Comparison of ENCODE assay signal across 8 cellular contexts in the genomic region with DNA sequence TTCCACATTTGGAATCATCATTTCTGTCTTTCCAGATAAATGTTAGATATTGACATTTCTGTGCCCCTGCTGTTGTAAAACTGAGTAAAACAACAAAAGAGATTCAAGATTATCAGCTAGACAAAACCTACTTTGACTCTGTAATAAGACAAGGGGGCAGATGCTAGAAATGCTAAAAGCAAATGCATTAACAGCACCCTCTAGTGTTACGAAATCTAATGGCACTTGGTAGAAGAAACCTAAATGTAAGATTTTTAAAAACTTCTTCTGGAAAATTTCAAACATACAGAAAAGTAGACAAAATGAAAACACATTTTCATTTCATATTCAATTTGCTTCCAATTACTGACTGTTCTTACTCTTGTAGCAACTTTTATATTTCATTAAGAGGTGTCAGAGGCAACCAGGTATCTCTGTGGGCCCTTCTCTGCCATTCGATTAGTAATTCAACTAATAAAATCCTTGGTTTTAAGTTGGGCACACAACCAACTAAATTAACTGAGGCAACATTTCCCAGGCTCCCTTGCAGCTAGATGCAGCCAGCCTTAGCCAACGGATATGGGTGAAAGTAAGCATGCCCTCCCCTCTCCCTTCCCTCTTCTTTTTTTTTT. TPM values are rescaled to one million over a fixed set of nuclear protein-coding genes. Genes with fewer than 3 reads are reported as not detected.
DNase-seq lines count a peak whose midpoint lies in the region; ATAC-seq, FAIRE-seq and TF ChIP-seq lines count a peak whose summit lies in the region.

No MANE protein-coding gene starts in this region.

- H2AFZ ChIP-seq in astrocyte (ENCODE audit: low read depth, low read length), result no peak overlapping the region

- no peaks in the 10 kb centered on the region for H3K27me3 Mint-ChIP-seq in astrocyte (ENCODE audit: low read depth, unreplicated experiment)

- H3K4me3 Mint-ChIP-seq in astrocyte (ENCODE audit: unreplicated experiment), result no peak overlapping the region

- H3K4me1 ChIP-seq in astrocyte (ENCODE audit: insufficient read depth, low read length), result no peaks in the 10 kb centered on the region
- H3K4me1 ChIP-seq in tibial artery, result peaks cover 0 to 18% (median 2%) of the 10 kb centered on the region in 4 donors

- H3K9me3 ChIP-seq in astrocyte (ENCODE audit: insufficient read depth, low read depth, low read length) (peaks cover 4% of the 10 kb centered on the region), tibial artery (no peaks in the 10 kb centered on the region)

- peak; percentile 69 for DNase-seq in AG20443 (ENCODE audit: low spot score)
- peak; percentile 72 for DNase-seq in NCI-H345 (lab: John Stamatoyannopoulos, UW)
- no peak for DNase-seq in astrocyte (ENCODE audit: low read depth)
- peak; percentile 69 for DNase-seq in iris pigment epithelial cell (ENCODE audit: low read depth)
- no peak for DNase-seq in tibial artery
- no peak for DNase-seq in mesenteric fat pad (ENCODE audit: low spot score)

- no peak for FAIRE-seq in astrocyte (lab: Jason Lieb, UNC)

- no peak overlapping the region for H3K27ac Mint-ChIP-seq in astrocyte (ENCODE audit: unreplicated experiment)

- no peak overlapping the region for H3K9ac ChIP-seq in astrocyte (ENCODE audit: low read length)

- H3K27ac ChIP-seq in astrocyte (ENCODE audit: low read depth, low read length), result no peak overlapping the region
- no peak overlapping the region for H3K27ac ChIP-seq in tibial artery

- no peaks in the 10 kb centered on the region for H3K36me3 ChIP-seq in astrocyte (ENCODE audit: insufficient read depth, low read length)
- peaks cover 0 to 5% (median 0%) of the 10 kb centered on the region in 3 donors for H3K36me3 ChIP-seq in tibial artery

- intact Hi-C loops in tibial artery (cut with DNase I; ENCODE audit: low total_unique reads), result no loop called here

- H3K79me2 ChIP-seq in astrocyte (ENCODE audit: insufficient read depth, low read length), result no peaks in the 10 kb centered on the region

- no peaks in the 10 kb centered on the region for H3K9me3 Mint-ChIP-seq in astrocyte (ENCODE audit: unreplicated experiment)

- H3K27me3 ChIP-seq in astrocyte (ENCODE audit: insufficient read depth, low read length), result no peaks in the 10 kb centered on the region
- H3K27me3 ChIP-seq in tibial artery, result no peaks in the 10 kb centered on the region

- ATAC-seq in GM21723 (IDR thresholded peaks at IDR 0.05; ENCODE audit: unreplicated experiment) (peak; percentile 59), GM21360 (IDR thresholded peaks at IDR 0.05; ENCODE audit: unreplicated experiment) (no peak)

- H3K36me3 Mint-ChIP-seq in astrocyte (ENCODE audit: low read depth, unreplicated experiment), result no peaks in the 10 kb centered on the region

- no peaks in the 10 kb centered on the region for H4K20me1 ChIP-seq in astrocyte (ENCODE audit: insufficient read depth, low read length)

- peaks cover 9% of the 10 kb centered on the region for H3K4me1 Mint-ChIP-seq in astrocyte (ENCODE audit: low read depth, unreplicated experiment)

- H3K4me3 ChIP-seq in astrocyte (ENCODE audit: insufficient read depth, low read depth, low read length), result no peak overlapping the region
- no peak overlapping the region for H3K4me3 ChIP-seq in tibial artery

- peak; percentile 92 for TF ChIP-seq CTCF in astrocyte (IDR thresholded peaks at IDR 0.05; ENCODE audit: insufficient read depth, low read depth, low read length)
- TF ChIP-seq CTCF in tibial artery (IDR thresholded peaks at IDR 0.05), result peak; percentile 82 to 87

- H3K4me2 ChIP-seq in astrocyte (ENCODE audit: low read length), result no peak overlapping the region

RNA-seq across cellular contexts. Expression of a gene that starts 45.0 kb away (rescaled TPM):
- total RNA-seq in astrocyte, result 19.2 and 20.8 TPM in 2 replicates
- 22.2 TPM for total RNA-seq in mesenteric fat pad

Comparison
In these comparisons a context has a peak if more than half of its experiments do, and no peak if none do; other contexts are left out.
1. DNase-seq: peak in AG20443 (single experiment), NCI-H345 (single experiment) and iris pigment epithelial cell (single experiment); none in astrocyte (single experiment), tibial artery (0 of 2) and mesenteric fat pad (single experiment).